Comparison of ENCODE assay signal across 9 cellular contexts in the genomic region with DNA sequence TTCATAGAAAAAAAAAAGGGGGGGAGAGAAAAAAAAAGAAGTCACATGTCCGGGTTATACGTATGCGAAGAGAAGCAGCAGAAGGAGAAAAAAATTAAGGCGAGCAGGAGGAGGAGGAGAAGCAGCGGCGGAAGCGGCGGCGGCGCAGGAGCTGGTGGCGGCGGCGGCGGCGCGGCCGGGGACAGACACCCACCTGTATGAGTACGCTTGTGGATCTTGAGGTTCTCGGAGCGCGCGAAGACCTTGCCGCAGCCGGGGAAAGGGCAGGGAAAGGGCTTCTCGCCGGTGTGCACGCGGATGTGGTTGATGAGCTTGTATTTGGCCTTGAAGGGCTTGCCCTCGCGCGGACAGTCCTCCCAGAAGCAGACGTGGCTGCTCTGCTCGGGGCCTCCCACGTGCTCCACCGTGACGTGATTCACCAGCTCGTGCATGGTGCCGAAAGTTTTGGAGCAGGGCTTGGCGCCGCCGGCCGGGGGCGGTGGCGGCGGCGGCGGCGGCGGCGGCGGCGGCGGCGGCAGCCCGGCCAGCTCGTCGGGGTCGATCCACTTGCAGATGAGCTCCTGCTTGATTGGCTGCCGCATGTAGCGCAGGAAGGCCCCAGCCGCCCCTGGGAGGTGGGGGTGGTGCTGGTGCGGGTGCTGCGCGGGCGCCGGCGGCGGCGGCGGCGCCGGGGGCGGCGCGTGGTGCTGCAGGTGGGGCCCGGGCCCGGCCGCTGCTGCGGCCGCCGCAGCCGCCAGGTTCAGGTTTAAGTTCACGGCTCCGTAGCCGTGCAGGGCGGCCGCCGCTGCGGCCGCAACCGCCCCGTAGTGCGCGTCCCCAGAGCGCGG. TPM values are rescaled to one million over a fixed set of nuclear protein-coding genes. Genes with fewer than 3 reads are reported as not detected.
DNase-seq lines count a peak whose midpoint lies in the region; ATAC-seq and TF ChIP-seq lines count a peak whose summit lies in the region.
"Had no signal": no experiment of that assay in that cellular context is flagged by ENCODE, and none has a peak within 500 bp of the region (broad histone marks: within the 10 kb centered on the region; RNA-seq: fewer than 3 reads in every experiment).

No MANE protein-coding gene starts in this region.

- no peak for TF ChIP-seq RAD21 in Ishikawa (IDR thresholded peaks at IDR 0.05; ENCODE audit: low read depth)

- ATAC-seq in GM21576 (IDR thresholded peaks at IDR 0.05; ENCODE audit: unreplicated experiment) (no peak), HG02970 (IDR thresholded peaks at IDR 0.05; ENCODE audit: low FRiP score, unreplicated experiment) (no peak)

- H3K27ac ChIP-seq in skin epidermis: no peak overlapping the region
- H3K27ac ChIP-seq: neutrophil had no signal

- H3K4me3 Mint-ChIP-seq in activated CD4-positive, alpha-beta memory T cell treated with anti-CD3 and anti-CD28 coated beads, Interleukin-2, amount 10 ng/mL, durations not matched to agents 7 days and 5 days: peak overlapping the region; percentile 57

- DNase-seq in ELR (ENCODE audit: low read depth) (peak; percentile 24), fibroblast of mammary gland (ENCODE audit: low read depth) (peak; percentile 26)
- DNase-seq in activated CD4-positive, alpha-beta memory T cell treated with anti-CD3 and anti-CD28 coated beads, Interleukin-2, amount 10 ng/mL, durations not matched to agents 7 days and 5 days: peak; percentile 41
- DNase-seq in effector CD4-positive, alpha-beta T cell: no peak

- H3K27me3 Mint-ChIP-seq in activated CD4-positive, alpha-beta memory T cell treated with anti-CD3 and anti-CD28 coated beads, Interleukin-2, amount 10 ng/mL, durations not matched to agents 7 days and 5 days: peaks cover 77% of the 10 kb centered on the region

- no peak for TF ChIP-seq CTCF in fibroblast of mammary gland (conservative IDR thresholded peaks at IDR 0.05; ENCODE audit: control insufficient read depth, insufficient read depth, low read depth, low read length)

- H3K4me3 ChIP-seq in fibroblast of mammary gland (ENCODE audit: control insufficient read depth, low read depth, low read length): no peak overlapping the region
- H3K4me3 ChIP-seq in skin epidermis: peak overlapping the region in 4 of 7 experiments; percentile 13 to 41 (median 24)

- H3K27ac Mint-ChIP-seq in activated CD4-positive, alpha-beta memory T cell treated with anti-CD3 and anti-CD28 coated beads, Interleukin-2, amount 10 ng/mL, durations not matched to agents 7 days and 5 days: peak overlapping the region; percentile 72

- no peak for TF ChIP-seq EP300 in Ishikawa (IDR thresholded peaks at IDR 0.05; ENCODE audit: borderline replicate concordance)

- no peaks in the 10 kb centered on the region for H3K9me3 Mint-ChIP-seq in activated CD4-positive, alpha-beta memory T cell treated with anti-CD3 and anti-CD28 coated beads, Interleukin-2, amount 10 ng/mL, durations not matched to agents 7 days and 5 days

- H3K4me1 Mint-ChIP-seq in activated CD4-positive, alpha-beta memory T cell treated with anti-CD3 and anti-CD28 coated beads, Interleukin-2, amount 10 ng/mL, durations not matched to agents 7 days and 5 days: peaks cover 23% of the 10 kb centered on the region

- CTCF ChIA-PET in activated CD4-positive, alpha-beta memory T cell treated with anti-CD3 and anti-CD28 coated beads, Interleukin-2, amount 10 ng/mL, durations not matched to agents 7 days and 5 days (lab: Charles Lee): interaction anchor here (0.8 kb wide), 1 partner anchor 71 kb away, joined by 3 read pairs; no protein-coding TSS in a partner anchor

- POLR2A ChIA-PET in activated CD4-positive, alpha-beta memory T cell treated with anti-CD3 and anti-CD28 coated beads, Interleukin-2, amount 10 ng/mL, durations not matched to agents 7 days and 5 days (lab: Charles Lee): interaction anchor here (0.7 to 1.1 kb wide), 3 partner anchors 12 to 314 kb away, joined by 3 read pairs; no protein-coding TSS in a partner anchor

- H3K36me3 Mint-ChIP-seq in activated CD4-positive, alpha-beta memory T cell treated with anti-CD3 and anti-CD28 coated beads, Interleukin-2, amount 10 ng/mL, durations not matched to agents 7 days and 5 days (ENCODE audit: low read depth): peaks cover 14% of the 10 kb centered on the region

TF ChIP-seq in Ishikawa, 13 proteins besides CTCF, POLR2A, EP300 and RAD21:
- TF ChIP-seq TAF1 (IDR thresholded peaks at IDR 0.05; ENCODE audit: low read depth): peak; percentile 41
- TF ChIP-seq, protein P1, sequence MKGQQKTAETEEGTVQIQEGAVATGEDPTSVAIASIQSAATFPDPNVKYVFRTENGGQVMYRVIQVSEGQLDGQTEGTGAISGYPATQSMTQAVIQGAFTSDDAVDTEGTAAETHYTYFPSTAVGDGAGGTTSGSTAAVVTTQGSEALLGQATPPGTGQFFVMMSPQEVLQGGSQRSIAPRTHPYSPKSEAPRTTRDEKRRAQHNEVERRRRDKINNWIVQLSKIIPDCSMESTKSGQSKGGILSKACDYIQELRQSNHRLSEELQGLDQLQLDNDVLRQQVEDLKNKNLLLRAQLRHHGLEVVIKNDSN (IDR thresholded peaks at IDR 0.05): peak; percentile 63
- no peak for TF ChIP-seq CREB1 (IDR thresholded peaks at IDR 0.05; ENCODE audit: low read depth)
- TF ChIP-seq EGR1 (IDR thresholded peaks at IDR 0.05): no peak; the same call in 1 of the 2 replicates
- TF ChIP-seq, protein P2, sequence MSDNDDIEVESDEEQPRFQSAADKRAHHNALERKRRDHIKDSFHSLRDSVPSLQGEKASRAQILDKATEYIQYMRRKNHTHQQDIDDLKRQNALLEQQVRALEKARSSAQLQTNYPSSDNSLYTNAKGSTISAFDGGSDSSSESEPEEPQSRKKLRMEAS (IDR thresholded peaks at IDR 0.05): peak; percentile 88
- no peak for TF ChIP-seq ZBTB7A (IDR thresholded peaks at IDR 0.05; ENCODE audit: low read depth)

RNA-seq across cellular contexts. Expression of a gene that starts 1.4 kb away (rescaled TPM):
- total RNA-seq in activated CD4-positive, alpha-beta memory T cell treated with anti-CD3 and anti-CD28 coated beads, Interleukin-2, amount 10 ng/mL, durations not matched to agents 7 days and 5 days: not detected

RNA-seq across cellular contexts. Expression of a gene that starts 11.4 kb away (rescaled TPM):
- 1 to 10 TPM in 1 of 2 experiments, under 1 TPM in 1; 0.50 to 1.0 TPM for total RNA-seq in activated CD4-positive, alpha-beta memory T cell treated with anti-CD3 and anti-CD28 coated beads, Interleukin-2, amount 10 ng/mL, durations not matched to agents 7 days and 5 days
